Comparison of ENCODE assay signal across 7 cellular contexts in the genomic region with DNA sequence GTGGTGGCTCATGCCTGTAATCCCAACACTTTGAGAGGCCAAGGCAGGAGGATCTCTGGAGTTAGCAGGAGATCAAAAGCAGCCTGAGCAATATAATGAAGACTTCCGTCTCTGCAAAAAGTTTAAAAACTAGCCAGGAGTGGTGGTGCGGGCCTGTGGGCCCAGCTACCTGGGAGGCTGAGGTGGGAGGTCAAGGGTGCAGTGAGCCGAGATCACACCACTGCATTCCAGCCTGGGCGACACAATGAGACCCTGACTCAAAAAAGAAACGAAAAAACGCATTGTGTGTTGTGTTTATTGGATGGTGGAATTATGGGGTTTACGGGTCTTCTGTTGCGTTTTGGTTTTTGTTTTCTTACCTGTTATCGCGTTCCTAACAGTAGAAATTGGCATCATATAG. TPM values are rescaled to one million over a fixed set of nuclear protein-coding genes. Genes with fewer than 3 reads are reported as not detected.
DNase-seq lines count a peak whose midpoint lies in the region; ATAC-seq and TF ChIP-seq lines count a peak whose summit lies in the region.

No MANE protein-coding gene starts in this region.

- peak overlapping the region; percentile 77 to 96 (median 91) for H3K4me3 Mint-ChIP-seq in immature natural killer cell

- H3K27me3 ChIP-seq in HUES64 (ENCODE audit: insufficient read depth, low read length) (no peaks in the 10 kb centered on the region), stomach (no peaks in the 10 kb centered on the region)

- WGBS in HUES64 = 94% methylated on average over 10 of the region's 10 CpGs
- WGBS in stomach, 5 donors = 81 to 89% (median 83%) methylated on average over 10 of the region's 10 CpGs

- H3K9me3 ChIP-seq in HUES64 (ENCODE audit: insufficient read depth, low read depth, low read length) (no peaks in the 10 kb centered on the region), stomach (no peaks in the 10 kb centered on the region)

- H3K9me3 Mint-ChIP-seq in activated naive CD4-positive, alpha-beta T cell treated with anti-CD3 and anti-CD28 coated beads, Interleukin-2, amount 50 U/mL, for 72 hours = no peaks in the 10 kb centered on the region
- no peaks in the 10 kb centered on the region for H3K9me3 Mint-ChIP-seq in immature natural killer cell

- no peak for TF ChIP-seq CTCF in stomach (IDR thresholded peaks at IDR 0.05)

- H3K4me1 ChIP-seq in HUES64 (ENCODE audit: insufficient read depth, low read length) = no peaks in the 10 kb centered on the region
- H3K4me1 ChIP-seq in stomach = peaks cover 15 to 36% (median 26%) of the 10 kb centered on the region in 4 donors

- H3K27ac Mint-ChIP-seq in activated naive CD4-positive, alpha-beta T cell treated with anti-CD3 and anti-CD28 coated beads, Interleukin-2, amount 50 U/mL, for 72 hours = peak overlapping the region; percentile 94 to 99
- peak overlapping the region; percentile 96 to 99 (median 98) for H3K27ac Mint-ChIP-seq in immature natural killer cell

- no peak for DNase-seq in activated naive CD4-positive, alpha-beta T cell treated with anti-CD3 and anti-CD28 coated beads, Interleukin-2, amount 50 U/mL, for 72 hours (ENCODE audit: low spot score in 2 of 2)
- DNase-seq in immature natural killer cell (peak in 1 of 3 donors; percentile 6), stomach (no peak), NCI-H446 (lab: John Stamatoyannopoulos, UW) (no peak), NCI-H187 treated with DMSO at 0.1 percent for 48 hours (lab: John Stamatoyannopoulos, UW) (no peak)

- intact Hi-C loops in stomach (cut with DNase I; ENCODE audit: low total_unique reads) = no loop called here

- H3K4me3 ChIP-seq in HUES64 (ENCODE audit: low read length) (peak overlapping the region; percentile 88), stomach (peak overlapping the region; percentile 61 to 85 (median 71))

- H3K27me3 Mint-ChIP-seq in immature natural killer cell (ENCODE audit: low read depth in 3 of 3) = peaks cover 9 to 11% (median 9%) of the 10 kb centered on the region in 3 donors

- TF ChIP-seq POLR2A in stomach (IDR thresholded peaks at IDR 0.05) = no peak

- H3K9ac ChIP-seq in HUES64 (ENCODE audit: low read depth, low read length) = peak overlapping the region; percentile 91

- H3K27ac ChIP-seq in HUES64 (ENCODE audit: low read depth, low read length) (no peak overlapping the region), stomach (peak overlapping the region in 4 of 5 donors; percentile 88 to 97 (median 94))

- peaks cover 27 to 32% of the 10 kb centered on the region in 2 donors for H3K4me1 Mint-ChIP-seq in immature natural killer cell

- H3K36me3 Mint-ChIP-seq in activated naive CD4-positive, alpha-beta T cell treated with anti-CD3 and anti-CD28 coated beads, Interleukin-2, amount 50 U/mL, for 72 hours = peaks cover 12 to 15% of the 10 kb centered on the region in 2 donors
- peaks cover 3 to 4% (median 4%) of the 10 kb centered on the region in 3 donors for H3K36me3 Mint-ChIP-seq in immature natural killer cell

- no peak for ATAC-seq in activated naive CD4-positive, alpha-beta T cell treated with anti-CD3 and anti-CD28 coated beads, Interleukin-2, amount 50 U/mL, for 72 hours
- no peak for ATAC-seq in GM21786 (IDR thresholded peaks at IDR 0.05; ENCODE audit: unreplicated experiment)

- no peak for TF ChIP-seq EP300 in stomach (IDR thresholded peaks at IDR 0.05)

- H3K36me3 ChIP-seq in HUES64 (ENCODE audit: insufficient read depth, low read length) (peaks cover 20% of the 10 kb centered on the region), stomach (peaks cover 0 to 18% (median 15%) of the 10 kb centered on the region in 4 donors)

RNA-seq across cellular contexts. Expression of a gene that starts 0.9 kb away (rescaled TPM):
- 41.8 TPM for polyA plus RNA-seq in HUES64 (2013, experiment 1 of 2)
- 40.2 TPM for polyA plus RNA-seq in HUES64 (2013, experiment 2 of 2)
- 10 to 100 TPM; 41.7 to 55.2 TPM for total RNA-seq in activated naive CD4-positive, alpha-beta T cell treated with anti-CD3 and anti-CD28 coated beads, Interleukin-2, amount 50 U/mL, for 72 hours
- polyA plus RNA-seq in immature natural killer cell = 10 to 100 TPM; 25.3 to 47.1 (median 27.4) TPM
- 100 to 1,000 TPM in 1 of 5 donors, 10 to 100 TPM in 4; 14.8 to 130 (median 38.5) TPM for total RNA-seq in stomach
- 10 to 100 TPM; 16.1 to 21.1 (median 16.5) TPM for polyA plus RNA-seq in stomach

RNA-seq across cellular contexts. Expression of a gene that starts 46.9 kb away (rescaled TPM):
- 32.8 TPM for polyA plus RNA-seq in HUES64 (2013, experiment 1 of 2)
- 41.5 TPM for polyA plus RNA-seq in HUES64 (2013, experiment 2 of 2)
- 10 to 100 TPM; 21.6 to 32.6 TPM for total RNA-seq in activated naive CD4-positive, alpha-beta T cell treated with anti-CD3 and anti-CD28 coated beads, Interleukin-2, amount 50 U/mL, for 72 hours
- polyA plus RNA-seq in immature natural killer cell (10 to 100 TPM; 53.1 to 85.3 (median 68.7) TPM), stomach (10 to 100 TPM; 16.8 to 28.7 (median 20.4) TPM)
- 10 to 100 TPM in 4 of 5 donors, 1 to 10 TPM in 1; 9.8 to 34.3 (median 25.7) TPM for total RNA-seq in stomach

RNA-seq across cellular contexts. Expression of a gene that starts 56.5 kb away (rescaled TPM):
- 83.0 TPM for polyA plus RNA-seq in HUES64 (2013, experiment 1 of 2)
- polyA plus RNA-seq in HUES64 (2013, experiment 2 of 2) = 93.4 TPM
- 100 to 1,000 TPM; 147 to 151 TPM for total RNA-seq in activated naive CD4-positive, alpha-beta T cell treated with anti-CD3 and anti-CD28 coated beads, Interleukin-2, amount 50 U/mL, for 72 hours
- polyA plus RNA-seq in immature natural killer cell (10 to 100 TPM; 25.4 to 47.1 (median 38.6) TPM), stomach (10 to 100 TPM; 26.7 to 35.7 (median 34.6) TPM)
- total RNA-seq in stomach = 100 to 1,000 TPM in 1 of 5 donors, 10 to 100 TPM in 4; 49.2 to 143 (median 61.9) TPM
